In the genomic region with DNA sequence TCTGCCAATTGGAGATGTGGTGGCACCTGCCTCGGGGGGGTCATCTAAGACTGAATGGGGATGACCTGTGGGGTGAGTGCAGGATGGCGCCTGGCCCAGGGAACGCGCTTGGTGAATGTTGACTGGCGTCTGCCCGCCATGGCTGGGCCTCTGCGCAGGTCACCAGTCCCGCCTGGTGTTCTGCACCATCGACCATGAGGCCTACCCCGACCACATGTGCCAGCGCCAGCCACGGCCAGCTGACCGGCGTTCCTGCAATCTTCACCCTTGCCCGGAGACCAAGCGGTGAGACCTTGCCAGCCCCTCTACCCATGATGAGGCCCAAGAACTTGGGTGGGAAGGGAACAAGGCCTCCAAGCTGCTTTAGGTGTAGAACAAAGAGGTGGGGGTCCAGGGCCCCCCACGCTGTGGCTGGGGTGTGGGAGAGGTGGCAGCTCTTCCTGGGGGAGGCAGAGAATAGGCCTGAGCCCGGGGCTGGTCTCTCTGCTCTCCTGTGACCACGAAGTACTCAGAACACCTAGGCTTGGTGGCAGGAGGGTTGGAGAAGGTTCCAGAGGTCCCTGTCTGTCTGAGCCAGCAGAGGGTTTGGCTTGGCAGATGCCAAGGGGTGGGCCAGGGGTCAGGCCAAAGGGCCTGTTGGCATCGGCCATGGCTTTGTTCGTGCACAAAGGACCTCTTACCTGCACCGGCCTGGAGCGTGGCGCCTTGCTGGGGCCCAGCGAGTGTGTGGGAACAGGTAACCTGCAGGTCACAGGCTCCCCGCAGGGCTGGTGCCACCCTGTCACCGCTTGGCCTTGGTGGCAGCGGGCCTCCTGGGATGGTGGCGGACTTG, we compare ENCODE assay signal across 16 cellular contexts.
"Had no signal": no experiment of that assay in that cellular context is flagged by ENCODE, and none has a peak within 500 bp of the region (broad histone marks: within the 10 kb centered on the region; RNA-seq: fewer than 3 reads in every experiment).

No MANE protein-coding gene starts in this region.

- H3K36me3 ChIP-seq: colonic mucosa, pancreas, prostate gland, thoracic aorta, transverse colon had no signal

- H3K9me3 ChIP-seq: colonic mucosa, esophagus squamous epithelium, pancreas, prostate gland, stomach, thoracic aorta, transverse colon had no signal

- ATAC-seq: left colon, natural killer cell, pancreas, sciatic nerve had no signal

- H3K27me3 ChIP-seq: colonic mucosa, esophagus squamous epithelium, pancreas, stomach, transverse colon had no signal

- H3K4me3 ChIP-seq: colonic mucosa, esophagus squamous epithelium, pancreas, prostate gland, stomach, thoracic aorta, transverse colon had no signal

- H3K4me1 ChIP-seq: colonic mucosa, esophagus squamous epithelium, pancreas, prostate gland, stomach, transverse colon had no signal

- FAIRE-seq: pancreas had no signal

- DNase-seq: colonic mucosa; dermis blood vessel endothelial cell; esophagus squamous epithelium; foreskin fibroblast; immature natural killer cell; left colon; natural killer cell; nucleus accumbens; stimulated activated naive CD4-positive, alpha-beta T cell; stomach; substantia nigra; transverse colon had no signal

- H3K27ac ChIP-seq: colonic mucosa, esophagus squamous epithelium, pancreas, prostate gland, stomach, thoracic aorta, transverse colon had no signal
